ENCODE assay signal across 33 cellular contexts in the genomic region with DNA sequence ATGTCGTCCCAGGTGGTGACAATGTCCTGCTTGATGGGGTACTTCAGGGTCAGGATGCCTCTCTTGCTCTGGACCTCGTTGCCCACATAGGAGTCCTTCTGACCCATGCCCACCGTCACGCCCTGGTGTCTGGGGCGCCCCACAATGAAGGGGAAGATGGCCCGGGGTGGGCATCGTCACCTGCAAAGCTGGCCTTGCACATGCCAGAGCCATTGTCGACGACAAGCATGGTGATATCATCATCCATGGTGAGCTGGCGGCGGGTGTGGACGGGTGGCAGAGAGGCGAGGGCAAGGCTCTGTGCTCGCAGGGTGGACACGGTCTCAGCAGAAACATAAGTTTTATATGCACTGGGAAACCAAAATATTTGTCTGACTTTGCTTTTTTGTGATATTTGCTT.
"Had no signal": no experiment of that assay in that cellular context is flagged by ENCODE, and none has a peak within 500 bp of the region (broad histone marks: within the 10 kb centered on the region; RNA-seq: fewer than 3 reads in every experiment).

No MANE protein-coding gene starts in this region.

- H3K9ac ChIP-seq: KMS-11 had no signal

- H3K27ac ChIP-seq: KMS-11 had no signal

- H3K9me3 ChIP-seq: MG63 had no signal

- H3K4me3 ChIP-seq: MG63 had no signal

- H3K27me3 ChIP-seq: MG63 had no signal

- DNase-seq: Karpas-422, Kasumi-1, KG1, MG63, MM.1S, MV-4-11, NCI-H1048, NCI-H1092, NCI-H1092 treated with DMSO at 0.1 percent for 48 hours, NCI-H1105, NCI-H1105 treated with DMSO at 0.1 percent for 48 hours, NCI-H1417, NCI-H1417 treated with DMSO at 0.1 percent for 48 hours, NCI-H1436, NCI-H1436 treated with DMSO at 0.1 percent for 48 hours, NCI-H146, NCI-H1694, NCI-H1694 treated with DMSO at 0.1 percent for 48 hours, NCI-H187, NCI-H187 treated with DMSO at 0.1 percent for 48 hours, NCI-H1930, NCI-H2029, NCI-H2029 treated with DMSO at 0.1 percent for 48 hours, NCI-H2081, NCI-H2081 treated with DMSO at 0.1 percent for 48 hours, NCI-H2107, NCI-H2171, NCI-H2171 treated with DMSO at 0.1 percent for 48 hours, NCI-H226, NCI-H345, NCI-H446, NCI-H446 treated with DMSO at 0.1 percent for 48 hours had no signal

- H3K36me3 ChIP-seq: MG63 had no signal

- H3K4me2 ChIP-seq: KMS-11 had no signal
